8 cellular contexts compared by ENCODE assay signal in the genomic region with DNA sequence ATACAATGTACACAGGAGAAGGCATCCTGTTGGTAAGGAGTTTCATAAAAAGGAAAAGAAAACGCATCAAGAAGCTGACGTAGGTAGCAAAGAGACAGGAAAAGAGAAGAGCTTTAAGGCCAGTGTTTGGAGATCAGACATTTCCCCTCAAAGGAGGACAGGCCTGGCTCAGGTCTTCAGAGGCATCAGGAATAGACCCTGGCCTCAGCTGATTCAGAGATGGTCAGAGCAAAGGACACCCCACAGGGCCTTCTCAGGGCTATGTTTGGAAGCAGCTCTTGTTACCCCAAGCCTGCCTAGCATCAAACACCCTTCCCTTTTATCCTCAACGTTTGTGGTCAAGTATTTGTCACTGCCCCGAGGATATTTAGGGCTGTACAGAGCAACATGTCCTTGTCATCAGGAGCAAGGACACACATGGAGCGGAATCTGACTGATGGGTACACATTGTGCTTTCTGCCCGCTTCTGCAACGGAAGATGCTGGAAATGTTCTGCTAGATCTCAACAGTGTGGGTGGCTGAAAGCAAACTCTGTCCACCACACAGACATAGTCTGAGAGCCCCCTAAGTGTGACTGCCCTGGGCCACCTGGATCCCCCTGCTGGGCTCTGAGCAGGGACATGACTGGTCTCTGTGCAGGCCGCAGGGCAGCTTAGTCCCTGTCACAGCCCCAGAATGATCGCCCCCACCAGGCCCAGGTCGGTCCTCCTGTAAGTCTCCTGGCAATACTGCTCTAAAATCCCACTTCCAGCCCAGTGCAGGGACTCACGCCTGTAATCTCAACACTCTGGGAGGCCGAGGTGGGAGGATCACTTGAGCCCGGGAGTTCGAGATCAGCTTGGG. TPM values are rescaled to one million over a fixed set of nuclear protein-coding genes. Genes with fewer than 3 reads are reported as not detected.
A peak's percentile ranks its signal among the peaks of the same experiment; 100 is the strongest.
DNase-seq lines count a peak whose midpoint lies in the region; ATAC-seq and TF ChIP-seq lines count a peak whose summit lies in the region.

No MANE protein-coding gene starts in this region.

- WGBS in esophagus squamous epithelium, 2 donors: 68 to 85% methylated on average over 2 to 4 of the region's 14 CpGs

- TF ChIP-seq POLR2A in Peyer's patch (IDR thresholded peaks at IDR 0.05) (no peak), esophagus squamous epithelium (IDR thresholded peaks at IDR 0.05) (no peak)

- H3K4me3 ChIP-seq in GM12875 (ENCODE audit: low read depth, low read length) (peak overlapping the region; percentile 33), Peyer's patch (peak overlapping the region; percentile 51 to 94 (median 72)), esophagus squamous epithelium (peak overlapping the region in 3 of 4 donors; percentile 72 to 76 (median 76)), skeletal muscle satellite cell (ENCODE audit: low read length) (peak overlapping the region; percentile 33)

- no peak overlapping the region for H3K27ac ChIP-seq in Peyer's patch
- peak overlapping the region in 1 of 4 donors; percentile 95 for H3K27ac ChIP-seq in esophagus squamous epithelium

- TF ChIP-seq CTCF in GM12875 (IDR thresholded peaks at IDR 0.05; ENCODE audit: borderline replicate concordance, insufficient read depth, low read depth, low read length) (0 out of 2 replicates have a peak, but pooled peaks have one; percentile 7), Peyer's patch (IDR thresholded peaks at IDR 0.05) (no peak), esophagus squamous epithelium (IDR thresholded peaks at IDR 0.05) (no peak)

- intact Hi-C loops in esophagus squamous epithelium (cut with DNase I): no loop called here

- H3K36me3 ChIP-seq in Peyer's patch (peaks cover 0 to 15% (median 0%) of the 10 kb centered on the region in 3 donors), esophagus squamous epithelium (peaks cover 4 to 15% (median 7%) of the 10 kb centered on the region in 3 donors), skeletal muscle satellite cell (ENCODE audit: insufficient read depth, low read length) (peaks cover 2% of the 10 kb centered on the region)

- no peaks in the 10 kb centered on the region for H3K9me3 ChIP-seq in Peyer's patch
- H3K9me3 ChIP-seq in esophagus squamous epithelium: no peaks in the 10 kb centered on the region
- H3K9me3 ChIP-seq in skeletal muscle satellite cell (replicated peaks; ENCODE audit: low read length): no peaks in the 10 kb centered on the region

- no peaks in the 10 kb centered on the region for H3K27me3 ChIP-seq in Peyer's patch
- H3K27me3 ChIP-seq in esophagus squamous epithelium: no peaks in the 10 kb centered on the region
- H3K27me3 ChIP-seq in skeletal muscle satellite cell (ENCODE audit: control insufficient read depth, insufficient read depth, low read length): no peaks in the 10 kb centered on the region

- no peak overlapping the region for H3K9ac ChIP-seq in skeletal muscle satellite cell (ENCODE audit: low read depth, low read length)

- DNase-seq in Peyer's patch (no peak), esophagus squamous epithelium (lab: John Stamatoyannopoulos, UW) (no peak), NCI-H1436 (lab: John Stamatoyannopoulos, UW) (no peak), left lobe of liver (ENCODE audit: low spot score) (no peak), hippocampal formation (lab: John Stamatoyannopoulos, UW) (no peak)

- ATAC-seq in left lobe of liver (no peak), GM21367 (IDR thresholded peaks at IDR 0.05; ENCODE audit: unreplicated experiment) (no peak)

- H3K4me1 ChIP-seq in Peyer's patch (peaks cover 0 to 6% (median 0%) of the 10 kb centered on the region in 4 donors), esophagus squamous epithelium (peaks cover 0 to 19% (median 10%) of the 10 kb centered on the region in 3 donors), skeletal muscle satellite cell (ENCODE audit: control insufficient read depth, insufficient read depth, low read length) (peaks cover 6% of the 10 kb centered on the region)

- H3K4me2 ChIP-seq in skeletal muscle satellite cell (ENCODE audit: low read length): peak overlapping the region; percentile 90

RNA-seq across cellular contexts. Expression of a gene that starts 1.0 kb away (rescaled TPM):
- total RNA-seq in Peyer's patch: 10 to 100 TPM; 29.6 to 52.0 (median 44.8) TPM
- total RNA-seq in esophagus squamous epithelium: 10 to 100 TPM in 3 of 4 donors, 1 to 10 TPM in 1; 9.4 to 29.4 (median 23.0) TPM
- 33.0 and 42.6 TPM in 2 replicates for total RNA-seq in skeletal muscle satellite cell (2012; rRNA removed)
- total RNA-seq in left lobe of liver: 38.3 TPM

RNA-seq across cellular contexts. Expression of a gene that starts 13.6 kb away (rescaled TPM):
- total RNA-seq in Peyer's patch (10 to 100 TPM; 34.0 to 95.7 (median 53.0) TPM), esophagus squamous epithelium (10 to 100 TPM in 3 of 4 donors, 1 to 10 TPM in 1; 9.2 to 21.9 (median 14.8) TPM), left lobe of liver (14.1 TPM)
- 7.1 and 14.2 TPM in 2 replicates for total RNA-seq in skeletal muscle satellite cell (2012; rRNA removed)

RNA-seq across cellular contexts. Expression of a gene that starts 25.0 kb away (rescaled TPM):
- under 1 TPM in 3 of 4 donors, not detected in 1; 0.40 to 0.95 (median 0.88) TPM for total RNA-seq in Peyer's patch
- total RNA-seq in esophagus squamous epithelium: 1 to 10 TPM in 1 of 4 donors, under 1 TPM in 2, not detected in 1; 0.38 to 1.1 (median 0.44) TPM
- total RNA-seq in skeletal muscle satellite cell (2012; rRNA removed): not detected in 2 replicates
- total RNA-seq in left lobe of liver: not detected

RNA-seq across cellular contexts. Expression of a gene that starts 39.2 kb away (rescaled TPM):
- total RNA-seq in Peyer's patch (1 to 10 TPM; 1.1 to 8.3 (median 2.5) TPM), esophagus squamous epithelium (1 to 10 TPM in 3 of 4 donors, under 1 TPM in 1; 0.61 to 9.3 (median 2.1) TPM), left lobe of liver (0.10 TPM)
- total RNA-seq in skeletal muscle satellite cell (2012; rRNA removed): under 0.01 and 0.22 TPM in 2 replicates
